ENCODE assay signal across 1 cellular context in genomic region chr6:2416128-2416712, GRCh38.
A peak's percentile ranks its signal among the peaks of the same experiment; 100 is the strongest.
TF ChIP-seq lines count a peak whose summit lies in the region.

No MANE protein-coding gene starts in this region.

TF ChIP-seq in HEK293, 187 proteins besides CTCF, POLR2A, EP300 and RAD21 (continued from another document):
- TF ChIP-seq BCL6B (tag by site-specific recombination; IDR thresholded peaks at IDR 0.05) (0 out of 2 replicates have a peak, but pooled peaks have one; percentile 38), HOXD13 (CRISPR knock-in tag; IDR thresholded peaks at IDR 0.05; ENCODE audit: borderline replicate concordance) (no peak), ZNF521 (tag by site-specific recombination; IDR thresholded peaks at IDR 0.05) (peak; percentile 94; the same call in 1 of the 2 replicates), ZNF366 (tag by site-specific recombination; conservative IDR thresholded peaks at IDR 0.05) (peak; percentile 99), ZNF777 (tag by site-specific recombination; IDR thresholded peaks at IDR 0.05; ENCODE audit: borderline replicate concordance) (0 out of 2 replicates have a peak, but pooled peaks have one; percentile 26), PRDM1 (tag by site-specific recombination; IDR thresholded peaks at IDR 0.05) (peak; percentile 99), MEIS1 (CRISPR knock-in tag; IDR thresholded peaks at IDR 0.05; ENCODE audit: borderline replicate concordance) (no peak), ZNF266 (tag by site-specific recombination; IDR thresholded peaks at IDR 0.05; ENCODE audit: low read depth) (peak; percentile 15; the same call in 1 of the 2 replicates)
